In genomic region chr6:116287668-116288282, GRCh38 we compare ENCODE assay signal across 1 cellular context.
TF ChIP-seq lines count a peak whose summit lies in the region.

No MANE protein-coding gene starts in this region.

TF ChIP-seq in IMR-90, 13 proteins besides CTCF, POLR2A, EP300 and RAD21:
- TF ChIP-seq SMC3 (IDR thresholded peaks at IDR 0.05; ENCODE audit: low read depth, low read length) = peak; percentile 87
- TF ChIP-seq MAFK (IDR thresholded peaks at IDR 0.05; ENCODE audit: low read depth, low read length) = no peak
